8 cellular contexts compared by ENCODE assay signal in genomic region chr19:3210347-3211017, GRCh38. TPM values are rescaled to one million over a fixed set of nuclear protein-coding genes. Genes with fewer than 3 reads are reported as not detected.
A peak's percentile ranks its signal among the peaks of the same experiment; 100 is the strongest.
DNase-seq lines count a peak whose midpoint lies in the region; ATAC-seq lines count a peak whose summit lies in the region.

No MANE protein-coding gene starts in this region.

- peaks cover 9% of the 10 kb centered on the region for H3K36me3 ChIP-seq in H7 (replicated peaks; ENCODE audit: control insufficient read depth, insufficient read depth, low read length)

- no peak overlapping the region for H3K27ac Mint-ChIP-seq in activated naive CD8-positive, alpha-beta T cell treated with anti-CD3 and anti-CD28 coated beads, Interleukin-2, amount 10 ng/mL, durations not matched to agents 7 days and 5 days

- POLR2A ChIA-PET in activated naive CD8-positive, alpha-beta T cell treated with anti-CD3 and anti-CD28 coated beads, Interleukin-2, amount 10 ng/mL, durations not matched to agents 7 days and 5 days (lab: Charles Lee), result no interaction called here

- H3K27me3 ChIP-seq in H7 (ENCODE audit: control insufficient read depth, insufficient read depth, low read length) (no peaks in the 10 kb centered on the region), right cardiac atrium (ENCODE audit: control insufficient read depth, insufficient read depth) (no peaks in the 10 kb centered on the region)

- no peak overlapping the region for H3K27ac ChIP-seq in right cardiac atrium (ENCODE audit: low read length)

- WGBS in right cardiac atrium, result 42% methylated on average over 20 of the region's 20 CpGs

- ATAC-seq in activated naive CD8-positive, alpha-beta T cell treated with anti-CD3 and anti-CD28 coated beads, Interleukin-2, amount 10 ng/mL, durations not matched to agents 7 days and 5 days (ENCODE audit: low read depth), result peak; percentile 81
- peak; percentile 34 to 67 for ATAC-seq in right cardiac atrium
- ATAC-seq in HG02763 (IDR thresholded peaks at IDR 0.05; ENCODE audit: unreplicated experiment), result no peak

- intact Hi-C loops in right cardiac atrium (cut with DNase I), result no loop called here

- DNase-seq in AG20443 (ENCODE audit: low spot score) (peak; percentile 82), H7 (peak; percentile 96), SKM-1 treated with dmso at 0.1 percent for 144 hours (lab: John Stamatoyannopoulos, UW; ENCODE audit: unreplicated experiment) (peak; percentile 67), right cardiac atrium (peak in 2 of 3 donors; percentile 78 to 80), SW480 (ENCODE audit: low spot score) (no peak)
- peak; percentile 80 for DNase-seq in activated naive CD8-positive, alpha-beta T cell treated with anti-CD3 and anti-CD28 coated beads, Interleukin-2, amount 10 ng/mL, durations not matched to agents 7 days and 5 days
- peak; percentile 69 for DNase-seq in stimulated activated CD4-positive, alpha-beta T cell treated with anti-CD3 and anti-CD28 coated beads, Interleukin-1b, Interleukin-23, amount 100 ng/mL, for 48 hours

- H3K36me3 Mint-ChIP-seq in activated naive CD8-positive, alpha-beta T cell treated with anti-CD3 and anti-CD28 coated beads, Interleukin-2, amount 10 ng/mL, durations not matched to agents 7 days and 5 days, result no peaks in the 10 kb centered on the region

- no peak overlapping the region for H3K4me3 Mint-ChIP-seq in activated naive CD8-positive, alpha-beta T cell treated with anti-CD3 and anti-CD28 coated beads, Interleukin-2, amount 10 ng/mL, durations not matched to agents 7 days and 5 days

- H3K4me1 ChIP-seq in right cardiac atrium (ENCODE audit: control insufficient read depth, insufficient read depth, low read length), result no peaks in the 10 kb centered on the region

- H3K4me3 ChIP-seq in H7 (ENCODE audit: insufficient read depth, low read depth, low read length) (no peak overlapping the region), right cardiac atrium (ENCODE audit: low read length) (no peak overlapping the region)

- no peaks in the 10 kb centered on the region for H3K9me3 ChIP-seq in right cardiac atrium (ENCODE audit: control insufficient read depth, low read length)

- H3K4me1 Mint-ChIP-seq in activated naive CD8-positive, alpha-beta T cell treated with anti-CD3 and anti-CD28 coated beads, Interleukin-2, amount 10 ng/mL, durations not matched to agents 7 days and 5 days, result peaks cover 2% of the 10 kb centered on the region

- no peaks in the 10 kb centered on the region for H3K9me3 Mint-ChIP-seq in activated naive CD8-positive, alpha-beta T cell treated with anti-CD3 and anti-CD28 coated beads, Interleukin-2, amount 10 ng/mL, durations not matched to agents 7 days and 5 days

- H3K27me3 Mint-ChIP-seq in activated naive CD8-positive, alpha-beta T cell treated with anti-CD3 and anti-CD28 coated beads, Interleukin-2, amount 10 ng/mL, durations not matched to agents 7 days and 5 days, result no peaks in the 10 kb centered on the region

RNA-seq across cellular contexts. Expression of gene CELF5, which starts 14.0 kb away (rescaled TPM):
- total RNA-seq in H7 (2014; rRNA removed; shearing (Covaris generic)), result 1.4 and 2.5 TPM in 2 replicates
- total RNA-seq in activated naive CD8-positive, alpha-beta T cell treated with anti-CD3 and anti-CD28 coated beads, Interleukin-2, amount 10 ng/mL, durations not matched to agents 7 days and 5 days, result under 1 TPM in 1 of 2 experiments, not detected in 1; 0.14 TPM
- total RNA-seq in right cardiac atrium, result under 1 TPM in 2 of 4 donors, not detected in 2; 0.14 to 0.20 TPM
- polyA plus RNA-seq in right cardiac atrium, result not detected

RNA-seq across cellular contexts. Expression of gene NCLN, which starts 24.8 kb away (rescaled TPM):
- 68.2 and 82.8 TPM in 2 replicates for total RNA-seq in H7 (2014; rRNA removed; shearing (Covaris generic))
- total RNA-seq in activated naive CD8-positive, alpha-beta T cell treated with anti-CD3 and anti-CD28 coated beads, Interleukin-2, amount 10 ng/mL, durations not matched to agents 7 days and 5 days, result 10 to 100 TPM; 51.1 to 53.8 TPM
- total RNA-seq in right cardiac atrium, result 10 to 100 TPM; 25.8 to 36.6 (median 27.9) TPM
- 20.3 TPM for polyA plus RNA-seq in right cardiac atrium

RNA-seq across cellular contexts. Expression of gene S1PR4, which starts 31.9 kb away (rescaled TPM):
- total RNA-seq in H7 (2014; rRNA removed; shearing (Covaris generic)), result not detected in 2 replicates
- 100 to 1,000 TPM; 133 to 134 TPM for total RNA-seq in activated naive CD8-positive, alpha-beta T cell treated with anti-CD3 and anti-CD28 coated beads, Interleukin-2, amount 10 ng/mL, durations not matched to agents 7 days and 5 days
- total RNA-seq in right cardiac atrium, result under 1 TPM; 0.33 to 0.96 (median 0.74) TPM
- polyA plus RNA-seq in right cardiac atrium, result 0.97 TPM

Comparison
In these comparisons a context has a peak if more than half of its experiments do, and no peak if none do; other contexts are left out.
1. RNA of gene S1PR4, which starts 31.9 kb away (total RNA-seq): 133 to 134 TPM in activated naive CD8-positive, alpha-beta T cell treated with anti-CD3 and anti-CD28 coated beads, Interleukin-2, amount 10 ng/mL, durations not matched to agents 7 days and 5 days; 0.33 to 0.96 TPM in right cardiac atrium and not detected in H7; every median in the first group is over 10 times any median in the second.